In the genomic region with DNA sequence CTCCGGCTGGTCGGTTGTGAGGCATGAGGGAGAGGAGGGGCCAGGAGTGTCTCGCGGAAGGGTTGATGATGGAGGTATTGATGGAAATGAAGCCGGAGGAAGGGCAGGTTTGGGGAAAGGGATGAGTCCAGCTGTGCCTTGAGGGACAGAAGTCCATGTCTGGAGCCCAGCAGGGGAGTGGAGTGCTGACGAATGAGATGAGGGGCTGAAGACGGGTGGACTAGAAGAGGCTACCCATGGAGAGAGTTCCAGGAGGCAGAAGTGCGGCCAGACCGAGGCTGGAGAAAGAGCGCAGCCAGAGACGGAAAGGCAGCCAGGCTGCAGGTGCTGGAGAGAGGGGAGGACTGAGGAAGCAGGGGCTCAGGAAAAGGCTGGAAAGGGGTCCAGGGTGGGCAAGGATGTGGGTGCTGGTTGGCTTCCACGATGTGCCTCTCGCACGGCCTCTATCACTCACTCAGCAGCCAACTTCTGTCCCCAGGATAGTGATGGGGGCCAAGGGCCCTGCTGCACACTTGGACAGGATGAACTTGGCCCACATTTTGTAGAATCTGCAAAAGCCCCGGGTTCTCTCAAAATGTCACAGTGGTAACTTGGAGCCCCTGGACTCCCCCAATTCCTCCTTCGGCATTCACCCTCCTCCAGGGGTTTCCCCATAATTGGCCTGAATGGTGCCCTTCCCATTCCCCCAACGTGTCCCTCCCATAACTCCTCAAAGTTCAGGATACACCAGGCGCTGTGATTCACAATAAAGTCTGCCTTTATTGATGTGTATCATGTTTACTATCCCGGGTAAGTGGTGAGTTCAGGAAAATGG, we compare ENCODE assay signal across 8 cellular contexts. TPM values are rescaled to one million over a fixed set of nuclear protein-coding genes. Genes with fewer than 3 reads are reported as not detected.
DNase-seq lines count a peak whose midpoint lies in the region; ATAC-seq and TF ChIP-seq lines count a peak whose summit lies in the region.

No MANE protein-coding gene starts in this region.

- H3K27ac ChIP-seq in right lobe of liver, result peak overlapping the region; percentile 67 to 84 (median 80)
- H3K27ac ChIP-seq in upper lobe of right lung, result peak overlapping the region; percentile 81

- no peaks in the 10 kb centered on the region for H3K27me3 Mint-ChIP-seq in activated naive CD4-positive, alpha-beta T cell treated with anti-CD3 and anti-CD28 coated beads for 36 hours (ENCODE audit: low read depth)

- TF ChIP-seq CTCF in astrocyte of the cerebellum (IDR thresholded peaks at IDR 0.05; ENCODE audit: low read depth, low read length, missing control alignments) (no peak), right lobe of liver (IDR thresholded peaks at IDR 0.05) (no peak), upper lobe of right lung (IDR thresholded peaks at IDR 0.05) (no peak)

- H3K4me3 ChIP-seq in astrocyte of the cerebellum (ENCODE audit: low read depth, low read length) (peak overlapping the region; percentile 85), right lobe of liver (peak overlapping the region; percentile 95 to 99 (median 98)), upper lobe of right lung (peak overlapping the region; percentile 85)

- DNase-seq in activated naive CD4-positive, alpha-beta T cell treated with anti-CD3 and anti-CD28 coated beads for 36 hours, result no peak
- DNase-seq in activated naive CD4-positive, alpha-beta T cell treated with anti-CD3 and anti-CD28 coated beads, Interleukin-2, amount 50 U/mL, for 16 hours, result no peak
- DNase-seq in astrocyte of the cerebellum (ENCODE audit: low read depth) (no peak), right lobe of liver (no peak), upper lobe of right lung (no peak), hippocampal formation (lab: John Stamatoyannopoulos, UW) (no peak)

- intact Hi-C loops in activated naive CD4-positive, alpha-beta T cell treated with anti-CD3 and anti-CD28 coated beads for 36 hours (cut with micrococcal nuclease), result loop anchor here (1.0 kb wide), 1 partner anchor 18 kb away; no protein-coding TSS in a partner anchor
- intact Hi-C loops in right lobe of liver (cut with DNase I) (no loop called here), upper lobe of right lung (cut with DNase I) (no loop called here)

- WGBS in right lobe of liver (ENCODE audit: insufficient coverage, low coverage, low lambda C conversion rate, missing lambda C conversion rate), result 23% methylated on average over 16 of the region's 19 CpGs

- H3K9me3 ChIP-seq in right lobe of liver (no peaks in the 10 kb centered on the region), upper lobe of right lung (no peaks in the 10 kb centered on the region)

- peaks cover 0 to 27% (median 13%) of the 10 kb centered on the region in 4 donors for H3K4me1 ChIP-seq in right lobe of liver
- peaks cover 10% of the 10 kb centered on the region for H3K4me1 ChIP-seq in upper lobe of right lung

- TF ChIP-seq POLR2A in right lobe of liver (IDR thresholded peaks at IDR 0.05), result no peak

- H3K36me3 ChIP-seq in right lobe of liver, result peaks cover 0 to 22% (median 3%) of the 10 kb centered on the region in 4 donors
- H3K36me3 ChIP-seq in upper lobe of right lung, result peaks cover 18% of the 10 kb centered on the region

- in situ Hi-C loops in astrocyte of the cerebellum (cut with HindIII; ENCODE audit: low sequenced_read_pairs), result no loop called here

- peak overlapping the region; percentile 88 for H3K27ac Mint-ChIP-seq in activated naive CD4-positive, alpha-beta T cell treated with anti-CD3 and anti-CD28 coated beads for 36 hours

- no peaks in the 10 kb centered on the region for H3K9me3 Mint-ChIP-seq in activated naive CD4-positive, alpha-beta T cell treated with anti-CD3 and anti-CD28 coated beads for 36 hours

- ATAC-seq in right lobe of liver (peak; percentile 2 to 6 (median 4)), upper lobe of right lung (no peak), GM18870 (IDR thresholded peaks at IDR 0.05; ENCODE audit: unreplicated experiment) (no peak), GM21529 (IDR thresholded peaks at IDR 0.05; ENCODE audit: unreplicated experiment) (no peak)

- H3K36me3 Mint-ChIP-seq in activated naive CD4-positive, alpha-beta T cell treated with anti-CD3 and anti-CD28 coated beads for 36 hours (ENCODE audit: low read depth), result peaks cover 11% of the 10 kb centered on the region

- peaks cover 25% of the 10 kb centered on the region for H3K4me1 Mint-ChIP-seq in activated naive CD4-positive, alpha-beta T cell treated with anti-CD3 and anti-CD28 coated beads for 36 hours (ENCODE audit: low read depth)

- H3K27me3 ChIP-seq in right lobe of liver (no peaks in the 10 kb centered on the region), upper lobe of right lung (no peaks in the 10 kb centered on the region)

- H3K4me3 Mint-ChIP-seq in activated naive CD4-positive, alpha-beta T cell treated with anti-CD3 and anti-CD28 coated beads for 36 hours, result peak overlapping the region; percentile 84

- CTCF ChIA-PET in activated naive CD4-positive, alpha-beta T cell treated with anti-CD3 and anti-CD28 coated beads for 36 hours (lab: Charles Lee), result interaction anchor here (1.2 kb wide), 1 partner anchor 44 kb away, joined by 3 read pairs; no protein-coding TSS in a partner anchor

RNA-seq across cellular contexts. Expression of a gene that starts 0.6 kb away (rescaled TPM):
- 10 to 100 TPM; 93.0 to 94.7 TPM for total RNA-seq in activated naive CD4-positive, alpha-beta T cell treated with anti-CD3 and anti-CD28 coated beads for 36 hours
- total RNA-seq in right lobe of liver (100 to 1,000 TPM in 2 of 6 experiments, 10 to 100 TPM in 4; 73.6 to 131 (median 83.3) TPM), upper lobe of right lung (78.8 TPM)

RNA-seq across cellular contexts. Expression of a gene that starts 7.0 kb away (rescaled TPM):
- total RNA-seq in activated naive CD4-positive, alpha-beta T cell treated with anti-CD3 and anti-CD28 coated beads for 36 hours, result not detected
- total RNA-seq in right lobe of liver (not detected), upper lobe of right lung (not detected)

RNA-seq across cellular contexts. Expression of a gene that starts 7.3 kb away (rescaled TPM):
- total RNA-seq in activated naive CD4-positive, alpha-beta T cell treated with anti-CD3 and anti-CD28 coated beads for 36 hours, result 10 to 100 TPM; 26.4 to 29.2 TPM
- total RNA-seq in right lobe of liver (10 to 100 TPM; 13.3 to 40.7 (median 23.5) TPM), upper lobe of right lung (85.2 TPM)

RNA-seq across cellular contexts. Expression of a gene that starts 58.7 kb away (rescaled TPM):
- total RNA-seq in activated naive CD4-positive, alpha-beta T cell treated with anti-CD3 and anti-CD28 coated beads for 36 hours, result not detected
- total RNA-seq in right lobe of liver (1 to 10 TPM in 2 of 6 experiments, under 1 TPM in 4; 0.27 to 1.5 (median 0.84) TPM), upper lobe of right lung (13.0 TPM)

Comparison
In these comparisons a context has a peak if more than half of its experiments do, and no peak if none do; other contexts are left out.
1. ATAC-seq: peak in right lobe of liver (4 of 4); none in upper lobe of right lung (single experiment), GM18870 (single experiment) and GM21529 (single experiment).
2. Peak in every context shown above with its lines, with median percentiles within 50 percentile points of each other: H3K4me3 ChIP-seq.